Comparison of ENCODE assay signal across 8 cellular contexts in the genomic region with DNA sequence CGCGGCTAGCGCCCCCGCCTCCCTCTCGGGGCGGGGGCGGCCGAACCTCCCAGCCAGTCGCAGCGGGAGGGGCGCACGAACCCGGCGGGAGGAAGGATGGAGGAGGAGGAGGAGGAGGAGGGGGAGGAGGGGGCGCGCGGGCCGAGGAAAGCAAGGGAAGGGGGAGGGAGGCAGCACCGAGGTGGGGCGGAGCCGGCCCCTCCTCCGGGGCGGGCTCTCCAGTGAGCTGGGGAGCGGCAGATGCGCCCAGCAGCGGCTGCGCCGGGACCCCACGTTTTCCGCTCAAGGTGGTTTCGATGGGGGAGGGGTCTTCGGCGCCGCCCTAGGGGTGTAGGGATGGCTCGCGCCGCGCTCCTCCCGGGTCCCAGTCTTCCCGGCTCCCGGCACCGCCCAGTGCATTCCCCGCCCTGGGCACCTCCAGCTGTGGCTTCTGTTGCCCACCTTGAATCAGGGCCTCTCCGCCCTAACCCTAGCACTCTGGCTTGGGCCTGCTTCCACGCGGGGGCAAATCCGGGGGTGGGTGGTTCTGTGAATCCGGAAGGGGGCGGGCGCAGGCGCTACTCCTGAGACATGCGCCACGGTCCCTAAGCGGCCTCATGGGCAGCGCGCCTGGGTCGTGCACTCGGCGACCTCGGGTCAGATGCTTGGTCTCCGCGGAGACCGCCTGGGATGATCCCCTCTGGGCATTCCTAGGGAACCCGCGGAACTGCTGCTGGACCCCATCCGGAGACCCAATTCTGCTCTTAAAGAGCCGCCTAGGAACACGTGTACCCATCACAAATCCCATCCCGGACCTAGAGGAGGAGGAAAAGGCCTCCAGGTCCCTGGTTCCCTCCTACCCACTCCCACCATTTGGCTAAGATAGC. TPM values are rescaled to one million over a fixed set of nuclear protein-coding genes. Genes with fewer than 3 reads are reported as not detected.
A peak's percentile ranks its signal among the peaks of the same experiment; 100 is the strongest.
DNase-seq lines count a peak whose midpoint lies in the region; ATAC-seq and TF ChIP-seq lines count a peak whose summit lies in the region.

A gene with protein sequence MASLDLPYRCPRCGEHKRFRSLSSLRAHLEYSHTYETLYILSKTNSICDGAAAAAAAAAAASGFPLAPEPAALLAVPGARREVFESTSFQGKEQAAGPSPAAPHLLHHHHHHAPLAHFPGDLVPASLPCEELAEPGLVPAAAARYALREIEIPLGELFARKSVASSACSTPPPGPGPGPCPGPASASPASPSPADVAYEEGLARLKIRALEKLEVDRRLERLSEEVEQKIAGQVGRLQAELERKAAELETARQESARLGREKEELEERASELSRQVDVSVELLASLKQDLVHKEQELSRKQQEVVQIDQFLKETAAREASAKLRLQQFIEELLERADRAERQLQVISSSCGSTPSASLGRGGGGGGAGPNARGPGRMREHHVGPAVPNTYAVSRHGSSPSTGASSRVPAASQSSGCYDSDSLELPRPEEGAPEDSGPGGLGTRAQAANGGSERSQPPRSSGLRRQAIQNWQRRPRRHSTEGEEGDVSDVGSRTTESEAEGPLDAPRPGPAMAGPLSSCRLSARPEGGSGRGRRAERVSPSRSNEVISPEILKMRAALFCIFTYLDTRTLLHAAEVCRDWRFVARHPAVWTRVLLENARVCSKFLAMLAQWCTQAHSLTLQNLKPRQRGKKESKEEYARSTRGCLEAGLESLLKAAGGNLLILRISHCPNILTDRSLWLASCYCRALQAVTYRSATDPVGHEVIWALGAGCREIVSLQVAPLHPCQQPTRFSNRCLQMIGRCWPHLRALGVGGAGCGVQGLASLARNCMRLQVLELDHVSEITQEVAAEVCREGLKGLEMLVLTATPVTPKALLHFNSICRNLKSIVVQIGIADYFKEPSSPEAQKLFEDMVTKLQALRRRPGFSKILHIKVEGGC (minus strand): TSS at position 183 of the 866 bp plus-strand sequence. CDS start 14,848 bp downstream, outside the sequence.

- intact Hi-C loops in left ventricle myocardium inferior (cut with micrococcal nuclease): no loop called here

- peaks cover 19% of the 10 kb centered on the region for H3K4me1 ChIP-seq in left ventricle myocardium inferior

- no peaks in the 10 kb centered on the region for H3K9me3 ChIP-seq in left ventricle myocardium inferior (replicated peaks)

- H3K4me3 ChIP-seq in left ventricle myocardium inferior (peak within 1 kb of the TSS; percentile 79), skeletal muscle cell (ENCODE audit: low read depth, low read length) (peak within 1 kb of the TSS; percentile 70)

- DNase-seq in DMS 273 treated with DMSO at 0.1 percent for 48 hours (lab: John Stamatoyannopoulos, UW): peak; percentile 67
- peak; percentile 66 for DNase-seq in HK-2 (ENCODE audit: unreplicated experiment)
- peak; percentile 49 for DNase-seq in SK-MEL-5 (ENCODE audit: low read depth, low spot score)
- peak in 3 of 4 experiments; percentile 40 to 66 (median 46) for DNase-seq in activated naive CD4-positive, alpha-beta T cell (lab: John Stamatoyannopoulos, UW)
- no peak for DNase-seq in left ventricle myocardium inferior
- DNase-seq in skeletal muscle cell (ENCODE audit: low read depth): no peak
- no peak for DNase-seq in NCI-H2029 treated with DMSO at 0.1 percent for 48 hours (lab: John Stamatoyannopoulos, UW)

- in situ Hi-C loops in SK-MEL-5 (cut with HindIII; ENCODE audit: low pct_unique_long_range_greater_than_20kb, low sequenced_read_pairs): no loop called here

- ATAC-seq in GM19467 (IDR thresholded peaks at IDR 0.05; ENCODE audit: unreplicated experiment): peak; percentile 64

- H3K27me3 ChIP-seq in left ventricle myocardium inferior (ENCODE audit: low read depth): peaks cover 61% of the 10 kb centered on the region

- H3K36me3 ChIP-seq in left ventricle myocardium inferior: no peaks in the 10 kb centered on the region

- H3K27ac ChIP-seq in left ventricle myocardium inferior (replicated peaks): no peak within 1 kb of the TSS

- no peak for TF ChIP-seq CTCF in left ventricle myocardium inferior (IDR thresholded peaks at IDR 0.05; ENCODE audit: borderline replicate concordance)

RNA-seq across cellular contexts. Expression of the gene that starts here (rescaled TPM):
- total RNA-seq in SK-MEL-5 (2014; rRNA removed; shearing (Covaris generic)): 3.6 and 4.8 TPM in 2 replicates
- 12.7 and 13.4 TPM in 2 replicates for polyA plus RNA-seq in SK-MEL-5 (2015; cell fraction: cytosol; rRNA removed)
- polyA plus RNA-seq in SK-MEL-5 (2015; cell fraction: nucleus; rRNA removed): 42.3 and 44.5 TPM in 2 replicates
- 0.55 TPM for total RNA-seq in left ventricle myocardium inferior

Comparison
In these comparisons a context has a peak if more than half of its experiments do, and no peak if none do; other contexts are left out.
1. DNase-seq: peak in DMS 273 treated with DMSO at 0.1 percent for 48 hours (single experiment), HK-2 (single experiment), SK-MEL-5 (single experiment) and activated naive CD4-positive, alpha-beta T cell (3 of 4); none in left ventricle myocardium inferior (single experiment), skeletal muscle cell (single experiment) and NCI-H2029 treated with DMSO at 0.1 percent for 48 hours (single experiment).